ENCODE assay signal across 8 cellular contexts in genomic region chr9:34381323-34381722, GRCh38. TPM values are rescaled to one million over a fixed set of nuclear protein-coding genes. Genes with fewer than 3 reads are reported as not detected.
DNase-seq lines count a peak whose midpoint lies in the region; ATAC-seq, FAIRE-seq and TF ChIP-seq lines count a peak whose summit lies in the region.

No MANE protein-coding gene starts in this region.

- H3K27ac Mint-ChIP-seq in CD14-positive monocyte = peak overlapping the region in 1 of 7 donors; percentile 64
- no peak overlapping the region for H3K27ac Mint-ChIP-seq in nephron

- H3K4me3 ChIP-seq in endothelial cell of umbilical vein (replicated peaks in 1 of 3; ENCODE audit: insufficient read depth in 1 of 3, low read depth in 1 of 3, low read length in 3 of 3) = no peak overlapping the region

- TF ChIP-seq CTCF in CD14-positive monocyte (IDR thresholded peaks at IDR 0.05) (no peak), endothelial cell of umbilical vein (IDR thresholded peaks at IDR 0.05; ENCODE audit: extremely low read depth in 1 of 2, insufficient read depth in 1 of 2, low read depth in 1 of 2, low read length in 2 of 2) (no peak), nephron (IDR thresholded peaks at IDR 0.05; ENCODE audit: unreplicated experiment in 3 of 3) (no peak)

- H3K4me3 Mint-ChIP-seq in CD14-positive monocyte (peak overlapping the region; percentile 87 to 98), nephron (peak overlapping the region; percentile 72 to 81 (median 76))

- peaks cover 36% of the 10 kb centered on the region for H3K4me1 Mint-ChIP-seq in CD14-positive monocyte
- peaks cover 6% of the 10 kb centered on the region for H3K4me1 Mint-ChIP-seq in nephron

- no peaks in the 10 kb centered on the region for H4K20me1 ChIP-seq in endothelial cell of umbilical vein (replicated peaks; ENCODE audit: control insufficient read depth, extremely low read depth, insufficient read depth, low read length)

- no peak for FAIRE-seq in endothelial cell of umbilical vein (lab: Jason Lieb, UNC)

- TF ChIP-seq POLR2A in endothelial cell of umbilical vein (IDR thresholded peaks at IDR 0.05; ENCODE audit: low read depth, low read length) = no peak

- H3K9me3 Mint-ChIP-seq in CD14-positive monocyte (peaks cover 0 to 3% (median 0%) of the 10 kb centered on the region in 7 donors), nephron (no peaks in the 10 kb centered on the region)

- no peaks in the 10 kb centered on the region for H3K79me2 ChIP-seq in endothelial cell of umbilical vein (ENCODE audit: control insufficient read depth, insufficient read depth, low read length)

- H3K4me1 ChIP-seq in endothelial cell of umbilical vein (ENCODE audit: control insufficient read depth, extremely low read depth, insufficient read depth, low read length) = peaks cover 9% of the 10 kb centered on the region

- H3K27me3 Mint-ChIP-seq in CD14-positive monocyte (ENCODE audit: low read depth in 3 of 3) = peaks cover 28 to 42% (median 30%) of the 10 kb centered on the region in 3 donors
- peaks cover 70% of the 10 kb centered on the region for H3K27me3 Mint-ChIP-seq in nephron (ENCODE audit: low read depth)

- H3K9me3 ChIP-seq in endothelial cell of umbilical vein (replicated peaks; ENCODE audit: control insufficient read depth, insufficient read depth, low read length) = no peaks in the 10 kb centered on the region

- intact Hi-C loops in CD14-positive monocyte (cut with micrococcal nuclease) = loop anchor here in 1 of 2 donors (5.0 kb wide), 1 partner anchor 76 kb away; the partner anchor contains the start of genes DNAI1 and FAM219A
- intact Hi-C loops in endothelial cell of umbilical vein (cut with micrococcal nuclease) = no loop called here

- dilution Hi-C loops in endothelial cell of umbilical vein (cut with MboI; ENCODE audit: extremely low pct_ligation_motif_present, low sequenced_read_pairs) = no loop called here

- H2AFZ ChIP-seq in endothelial cell of umbilical vein (ENCODE audit: low read depth, low read length) = peak overlapping the region; percentile 94

- POLR2A ChIA-PET in endothelial cell of umbilical vein (lab: Charles Lee) = no interaction called here

- ATAC-seq in HG02798 (IDR thresholded peaks at IDR 0.05; ENCODE audit: poor library complexity, unreplicated experiment) (no peak), HG03175 (IDR thresholded peaks at IDR 0.05; ENCODE audit: unreplicated experiment) (no peak)

- BruUV-seq in endothelial cell of umbilical vein (replicated peaks; lab: Mats Ljungman, UMichigan) = no TSS peak

- DNase-seq in CD14-positive monocyte (ENCODE audit: low spot score) = no peak
- peak; percentile 30 for DNase-seq in NAMALWA (ENCODE audit: low spot score)
- no peak for DNase-seq in endothelial cell of umbilical vein (ENCODE audit: low read depth, low spot score)
- no peak for DNase-seq in NCI-H2081 (lab: John Stamatoyannopoulos, UW)
- DNase-seq in COLO829 (ENCODE audit: low spot score) = no peak

- H3K4me2 ChIP-seq in endothelial cell of umbilical vein (ENCODE audit: insufficient read depth, low read length) = peak overlapping the region; percentile 81

- H3K36me3 ChIP-seq in endothelial cell of umbilical vein (ENCODE audit: control insufficient read depth in 2 of 2, extremely low read depth in 1 of 2, insufficient read depth in 2 of 2, low read length in 2 of 2) = no peaks in the 10 kb centered on the region

- H3K9me1 ChIP-seq in endothelial cell of umbilical vein (replicated peaks; ENCODE audit: control insufficient read depth, extremely low read depth, insufficient read depth, low read length) = no peaks in the 10 kb centered on the region

- H3K27ac ChIP-seq in endothelial cell of umbilical vein (ENCODE audit: insufficient read depth, low read depth, low read length) = no peak overlapping the region

- H3K9ac ChIP-seq in endothelial cell of umbilical vein (replicated peaks; ENCODE audit: extremely low read depth, insufficient read depth, low read length) = no peak overlapping the region

- no peaks in the 10 kb centered on the region for H3K27me3 ChIP-seq in endothelial cell of umbilical vein (ENCODE audit: control insufficient read depth in 2 of 2, insufficient read depth in 2 of 2, low read length in 2 of 2)

- CTCF ChIA-PET in endothelial cell of umbilical vein (lab: Charles Lee) = interaction anchor here (3.6 to 9.4 kb wide), 2 partner anchors 48 to 223 kb away, joined by 15 to 152 read pairs; no protein-coding TSS in a partner anchor

- H3K36me3 Mint-ChIP-seq in CD14-positive monocyte = peaks cover 0 to 6% of the 10 kb centered on the region in 2 donors
- no peaks in the 10 kb centered on the region for H3K36me3 Mint-ChIP-seq in nephron (ENCODE audit: low read depth)

TF ChIP-seq in endothelial cell of umbilical vein, 7 proteins besides CTCF, POLR2A, EP300 and RAD21:
- TF ChIP-seq JUN (IDR thresholded peaks at IDR 0.05; ENCODE audit: borderline replicate concordance, insufficient read depth, insufficient read length, low read depth) = no peak
- no peak for TF ChIP-seq POLR2AphosphoS5 (IDR thresholded peaks at IDR 0.05; ENCODE audit: insufficient read depth, low read depth, low read length)
- TF ChIP-seq EZH2 (IDR thresholded peaks at IDR 0.05; ENCODE audit: borderline replicate concordance, low read depth, low read length, severe bottlenecking) = peak; percentile 21
- TF ChIP-seq MAX (IDR thresholded peaks at IDR 0.05; ENCODE audit: insufficient read depth, insufficient read length) = no peak

RNA-seq across cellular contexts. Expression of gene MYORG, which starts 4.6 kb away (rescaled TPM):
- polyA plus RNA-seq in CD14-positive monocyte (under 1 TPM in 1 of 2 donors, not detected in 1; 0.05 TPM), endothelial cell of umbilical vein (2.8 TPM in 2 replicates)
- total RNA-seq in endothelial cell of umbilical vein = 6.3 and 7.0 TPM in 2 replicates
- polyA plus RNA-seq in endothelial cell of umbilical vein (2011; cell fraction: cytosol; rRNA removed) = 2.4 and 2.5 TPM in 2 replicates
- polyA plus RNA-seq in endothelial cell of umbilical vein (2011; cell fraction: nucleus; rRNA removed) = 1.3 and 1.6 TPM in 2 replicates
- polyA plus RNA-seq in endothelial cell of umbilical vein (2012) = 5.0 and 6.7 TPM in 2 replicates
- polyA minus RNA-seq in endothelial cell of umbilical vein = 4.8 and 5.1 TPM in 2 replicates
- 5.5 TPM for polyA minus RNA-seq in endothelial cell of umbilical vein (2011; cell fraction: cytosol; rRNA and poly(A)+ RNA removed)
- 1.3 and 1.5 TPM in 2 replicates for polyA minus RNA-seq in endothelial cell of umbilical vein (2011; cell fraction: nucleus; rRNA and poly(A)+ RNA removed)

RNA-seq across cellular contexts. Expression of gene NUDT2, which starts 52.0 kb away (rescaled TPM):
- polyA plus RNA-seq in CD14-positive monocyte = 10 to 100 TPM; 24.4 to 56.9 TPM
- 25.1 and 25.2 TPM in 2 replicates for total RNA-seq in endothelial cell of umbilical vein
- polyA plus RNA-seq in endothelial cell of umbilical vein = 38.1 and 45.2 TPM in 2 replicates
- polyA plus RNA-seq in endothelial cell of umbilical vein (2011; cell fraction: cytosol; rRNA removed) = 48.7 and 50.7 TPM in 2 replicates
- 19.2 and 21.8 TPM in 2 replicates for polyA plus RNA-seq in endothelial cell of umbilical vein (2011; cell fraction: nucleus; rRNA removed)
- 28.9 and 29.4 TPM in 2 replicates for polyA plus RNA-seq in endothelial cell of umbilical vein (2012)
- 18.1 and 21.1 TPM in 2 replicates for polyA minus RNA-seq in endothelial cell of umbilical vein
- polyA minus RNA-seq in endothelial cell of umbilical vein (2011; cell fraction: cytosol; rRNA and poly(A)+ RNA removed) = 9.7 TPM
- 1.8 and 3.8 TPM in 2 replicates for polyA minus RNA-seq in endothelial cell of umbilical vein (2011; cell fraction: nucleus; rRNA and poly(A)+ RNA removed)

RNA-seq across cellular contexts. Expression of gene KIF24, which starts 52.3 kb away (rescaled TPM):
- polyA plus RNA-seq in CD14-positive monocyte = under 1 TPM in 1 of 2 donors, not detected in 1; 0.31 TPM
- 4.5 and 4.8 TPM in 2 replicates for total RNA-seq in endothelial cell of umbilical vein
- 2.1 and 2.2 TPM in 2 replicates for polyA plus RNA-seq in endothelial cell of umbilical vein
- 2.4 and 2.5 TPM in 2 replicates for polyA plus RNA-seq in endothelial cell of umbilical vein (2011; cell fraction: cytosol; rRNA removed)
- 5.5 and 6.6 TPM in 2 replicates for polyA plus RNA-seq in endothelial cell of umbilical vein (2011; cell fraction: nucleus; rRNA removed)
- polyA plus RNA-seq in endothelial cell of umbilical vein (2012) = 1.4 and 2.6 TPM in 2 replicates
- polyA minus RNA-seq in endothelial cell of umbilical vein = 5.9 and 6.6 TPM in 2 replicates
- 8.5 TPM for polyA minus RNA-seq in endothelial cell of umbilical vein (2011; cell fraction: cytosol; rRNA and poly(A)+ RNA removed)
- polyA minus RNA-seq in endothelial cell of umbilical vein (2011; cell fraction: nucleus; rRNA and poly(A)+ RNA removed) = 4.9 and 7.8 TPM in 2 replicates
